In the genomic region with DNA sequence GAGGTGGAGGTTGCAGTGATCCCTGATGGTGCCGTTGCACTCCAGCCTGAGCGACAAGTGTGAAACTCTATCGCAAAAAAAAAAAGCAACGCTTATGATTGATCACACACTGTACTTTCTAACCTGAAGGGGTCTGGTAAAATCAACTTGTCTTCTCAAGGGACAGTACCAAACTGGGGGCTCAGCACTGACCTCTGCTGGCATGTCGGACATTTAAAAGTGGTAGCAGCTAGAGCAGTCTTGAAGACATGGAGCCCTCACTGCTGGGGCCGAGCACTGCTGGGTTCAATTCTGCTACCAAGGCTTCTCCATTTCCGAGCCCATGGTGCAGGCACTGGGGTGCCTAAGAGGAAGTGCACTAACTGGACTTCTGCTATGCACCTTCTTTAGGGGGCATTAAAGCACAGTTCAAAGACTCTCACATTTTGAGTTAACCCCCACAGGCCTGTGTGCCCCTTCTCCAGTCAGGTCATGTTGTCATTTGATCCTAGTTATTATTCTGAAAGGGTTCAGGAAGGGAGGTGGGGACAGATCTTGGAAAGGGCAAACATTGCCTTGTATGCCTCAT, we compare ENCODE assay signal across 1 cellular context.
TF ChIP-seq lines count a peak whose summit lies in the region.

No MANE protein-coding gene starts in this region.

TF ChIP-seq in H1, 55 proteins besides CTCF, POLR2A, EP300 and RAD21:
- TF ChIP-seq YY1 (IDR thresholded peaks at IDR 0.05; ENCODE audit: low read depth, low read length) (0 out of 2 replicates have a peak, but pooled peaks have one; percentile 16), CEBPB (IDR thresholded peaks at IDR 0.05; ENCODE audit: low read depth, low read length) (no peak)
